Comparison of ENCODE assay signal across 15 cellular contexts in the genomic region with DNA sequence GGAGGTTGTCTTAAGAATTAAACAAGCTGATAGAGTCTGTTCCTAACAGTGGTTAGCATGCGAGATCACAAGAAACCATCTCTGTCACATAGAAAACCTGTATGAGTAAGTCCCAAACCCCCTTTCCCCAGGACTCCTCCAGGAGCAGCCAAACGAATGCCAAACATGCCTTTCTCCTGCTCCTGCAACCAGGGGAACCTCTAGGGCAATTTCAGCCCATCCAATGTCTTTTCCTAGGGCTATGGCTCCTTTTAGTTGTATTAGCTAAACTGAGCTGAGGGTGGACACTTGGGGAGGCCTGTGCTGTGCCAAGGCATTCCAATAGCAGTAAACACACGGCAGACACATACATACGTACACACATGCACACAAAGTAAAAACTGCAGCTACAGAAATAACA. TPM values are rescaled to one million over a fixed set of nuclear protein-coding genes. Genes with fewer than 3 reads are reported as not detected.
DNase-seq lines count a peak whose midpoint lies in the region; ATAC-seq, FAIRE-seq and TF ChIP-seq lines count a peak whose summit lies in the region.
"Had no signal": no experiment of that assay in that cellular context is flagged by ENCODE, and none has a peak within 500 bp of the region (broad histone marks: within the 10 kb centered on the region; RNA-seq: fewer than 3 reads in every experiment).

No MANE protein-coding gene starts in this region.

- no peaks in the 10 kb centered on the region for H3K9me3 Mint-ChIP-seq in activated naive CD8-positive, alpha-beta T cell (ENCODE audit: low read depth)

- H3K27ac Mint-ChIP-seq in activated naive CD8-positive, alpha-beta T cell, result peak overlapping the region; percentile 87

- H3K36me3 ChIP-seq in mesenchymal stem cell (ENCODE audit: control insufficient read depth in 1 of 2, insufficient read depth in 2 of 2, low read depth in 1 of 2, low read length in 2 of 2), result no peaks in the 10 kb centered on the region
- H3K36me3 ChIP-seq: ascending aorta, WERI-Rb-1 had no signal

- no peak for TF ChIP-seq RAD21 in A549 (conservative IDR thresholded peaks at IDR 0.05 in 1 of 2, IDR thresholded peaks at IDR 0.05 in 1 of 2)

- H3K4me1 ChIP-seq in A549, result peaks cover 62% of the 10 kb centered on the region
- peaks cover 6% of the 10 kb centered on the region for H3K4me1 ChIP-seq in mesenchymal stem cell (ENCODE audit: control insufficient read depth, insufficient read depth, low read depth, low read length)
- H3K4me1 ChIP-seq: BE2C, testis had no signal

- H2BK12ac ChIP-seq in mesenchymal stem cell (ENCODE audit: low read length in 2 of 2), result peak overlapping the region; percentile 87 to 90

- H3K36me3 Mint-ChIP-seq in activated naive CD8-positive, alpha-beta T cell, result no peaks in the 10 kb centered on the region

- no peak for TF ChIP-seq POLR2A in A549 (IDR thresholded peaks at IDR 0.05; ENCODE audit: low read length)

- peak overlapping the region; percentile 30 for H3K4me3 Mint-ChIP-seq in activated naive CD8-positive, alpha-beta T cell

- H4K8ac ChIP-seq in mesenchymal stem cell (ENCODE audit: low read length), result peak overlapping the region; percentile 56

- no peaks in the 10 kb centered on the region for H3K27me3 ChIP-seq in mesenchymal stem cell (ENCODE audit: control insufficient read depth in 1 of 2, insufficient read depth in 1 of 2, low read length in 2 of 2)
- H3K27me3 ChIP-seq: ascending aorta, BE2C, testis had no signal

- H2BK15ac ChIP-seq in mesenchymal stem cell (ENCODE audit: low read depth, poor library complexity, severe bottlenecking), result peak overlapping the region; percentile 89

- H3K18ac ChIP-seq in mesenchymal stem cell (ENCODE audit: low read depth in 1 of 2, low read length in 2 of 2), result peak overlapping the region; percentile 40 to 85

- no peak overlapping the region for H2BK5ac ChIP-seq in mesenchymal stem cell (ENCODE audit: low read depth, low read length, poor library complexity, severe bottlenecking)

- TF ChIP-seq EP300 in A549 (IDR thresholded peaks at IDR 0.05), result no peak

- H3K79me1 ChIP-seq in mesenchymal stem cell (replicated peaks; ENCODE audit: low read length, poor library complexity, severe bottlenecking), result no peaks in the 10 kb centered on the region

- no peak overlapping the region for H2AFZ ChIP-seq in mesenchymal stem cell (ENCODE audit: low read depth, low read length)
- H2AFZ ChIP-seq: parathyroid adenoma had no signal

- H3K27ac ChIP-seq in A549, result peak overlapping the region; percentile 90 to 94
- H3K27ac ChIP-seq in mesenchymal stem cell (ENCODE audit: low read length, poor library complexity, severe bottlenecking), result peak overlapping the region; percentile 21
- H3K27ac ChIP-seq: parathyroid adenoma, testis, WERI-Rb-1 had no signal

- FAIRE-seq in A549 (lab: Jason Lieb, UNC), result no peak

- H3K4me3 ChIP-seq in A549 (no peak overlapping the region), mesenchymal stem cell (ENCODE audit: insufficient read depth in 1 of 2, low read depth in 1 of 2, low read length in 2 of 2) (no peak overlapping the region)
- H3K4me3 ChIP-seq: ascending aorta, testis had no signal

- DNase-seq in A549 (ENCODE audit: low read depth in 1 of 2, low spot score in 1 of 2), result no peak
- DNase-seq in ELR (ENCODE audit: low read depth), result peak; percentile 31
- no peak for DNase-seq in mesenchymal stem cell
- no peak for DNase-seq in GM03348 (ENCODE audit: low spot score)
- DNase-seq: BE2C, DND-41, NCI-H1092 treated with DMSO at 0.1 percent for 48 hours, testis had no signal

- H3K27me3 Mint-ChIP-seq in activated naive CD8-positive, alpha-beta T cell, result no peaks in the 10 kb centered on the region

- peak overlapping the region; percentile 80 for H3K4me2 ChIP-seq in A549
- H3K4me2 ChIP-seq in mesenchymal stem cell (ENCODE audit: low read length, poor library complexity, severe bottlenecking), result no peak overlapping the region

- ATAC-seq in A549 (no peak; a peak in 1 of 6 replicates), HG02623 (IDR thresholded peaks at IDR 0.05; ENCODE audit: unreplicated experiment) (no peak), GM18861 (IDR thresholded peaks at IDR 0.05; ENCODE audit: unreplicated experiment) (no peak), GM19452 (IDR thresholded peaks at IDR 0.05; ENCODE audit: unreplicated experiment) (no peak)

- H3K9ac ChIP-seq in mesenchymal stem cell (ENCODE audit: low read length), result peak overlapping the region; percentile 47
- H3K9ac ChIP-seq: parathyroid adenoma had no signal

- no peak overlapping the region for H3K23ac ChIP-seq in mesenchymal stem cell (ENCODE audit: low read length in 2 of 2)

- H3K9me3 ChIP-seq in A549 (no peaks in the 10 kb centered on the region), mesenchymal stem cell (ENCODE audit: control insufficient read depth, low read length) (no peaks in the 10 kb centered on the region)
- H3K9me3 ChIP-seq: ascending aorta, BE2C, testis had no signal

- H3K4me1 Mint-ChIP-seq in activated naive CD8-positive, alpha-beta T cell (ENCODE audit: low read depth), result peaks cover 36% of the 10 kb centered on the region

- TF ChIP-seq CTCF in A549 (IDR thresholded peaks at IDR 0.05), result no peak

- CTCF ChIA-PET in A549 (lab: Yijun Ruan, JAX), result interaction anchor here (0.6 to 32.2 kb wide), 16 partner anchors 9 to 290 kb away, joined by 3 to 976 read pairs (median 4); a partner anchor contains a TSS

- 78% methylated on average over 4 of the region's 4 CpGs for WGBS in A549 (ENCODE audit: missing lambda C conversion rate)
- 74% methylated on average over 4 of the region's 4 CpGs for WGBS in mesenchymal stem cell

- H3K4ac ChIP-seq in mesenchymal stem cell (ENCODE audit: low read depth in 1 of 2, low read length in 2 of 2), result no peak overlapping the region

- H2BK120ac ChIP-seq in mesenchymal stem cell (ENCODE audit: low read depth, low read length), result no peak overlapping the region

- POLR2A ChIA-PET in A549 (lab: Yijun Ruan, JAX), result interaction anchor here (0.6 to 1.1 kb wide), 2 partner anchors 37 to 91 kb away, joined by 3 to 5 read pairs; a partner anchor contains a TSS

- H3K14ac ChIP-seq in mesenchymal stem cell (ENCODE audit: low read length in 2 of 2), result no peak overlapping the region

- H2AK5ac ChIP-seq in mesenchymal stem cell (ENCODE audit: low read length, severe bottlenecking), result peak overlapping the region; percentile 74

- peak overlapping the region; percentile 71 for H4K91ac ChIP-seq in mesenchymal stem cell (ENCODE audit: low read length)

TF ChIP-seq in A549, 52 proteins besides CTCF, POLR2A, EP300 and RAD21:
- TF ChIP-seq, protein P1, sequence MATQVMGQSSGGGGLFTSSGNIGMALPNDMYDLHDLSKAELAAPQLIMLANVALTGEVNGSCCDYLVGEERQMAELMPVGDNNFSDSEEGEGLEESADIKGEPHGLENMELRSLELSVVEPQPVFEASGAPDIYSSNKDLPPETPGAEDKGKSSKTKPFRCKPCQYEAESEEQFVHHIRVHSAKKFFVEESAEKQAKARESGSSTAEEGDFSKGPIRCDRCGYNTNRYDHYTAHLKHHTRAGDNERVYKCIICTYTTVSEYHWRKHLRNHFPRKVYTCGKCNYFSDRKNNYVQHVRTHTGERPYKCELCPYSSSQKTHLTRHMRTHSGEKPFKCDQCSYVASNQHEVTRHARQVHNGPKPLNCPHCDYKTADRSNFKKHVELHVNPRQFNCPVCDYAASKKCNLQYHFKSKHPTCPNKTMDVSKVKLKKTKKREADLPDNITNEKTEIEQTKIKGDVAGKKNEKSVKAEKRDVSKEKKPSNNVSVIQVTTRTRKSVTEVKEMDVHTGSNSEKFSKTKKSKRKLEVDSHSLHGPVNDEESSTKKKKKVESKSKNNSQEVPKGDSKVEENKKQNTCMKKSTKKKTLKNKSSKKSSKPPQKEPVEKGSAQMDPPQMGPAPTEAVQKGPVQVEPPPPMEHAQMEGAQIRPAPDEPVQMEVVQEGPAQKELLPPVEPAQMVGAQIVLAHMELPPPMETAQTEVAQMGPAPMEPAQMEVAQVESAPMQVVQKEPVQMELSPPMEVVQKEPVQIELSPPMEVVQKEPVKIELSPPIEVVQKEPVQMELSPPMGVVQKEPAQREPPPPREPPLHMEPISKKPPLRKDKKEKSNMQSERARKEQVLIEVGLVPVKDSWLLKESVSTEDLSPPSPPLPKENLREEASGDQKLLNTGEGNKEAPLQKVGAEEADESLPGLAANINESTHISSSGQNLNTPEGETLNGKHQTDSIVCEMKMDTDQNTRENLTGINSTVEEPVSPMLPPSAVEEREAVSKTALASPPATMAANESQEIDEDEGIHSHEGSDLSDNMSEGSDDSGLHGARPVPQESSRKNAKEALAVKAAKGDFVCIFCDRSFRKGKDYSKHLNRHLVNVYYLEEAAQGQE (IDR thresholded peaks at IDR 0.05), result no peak
- TF ChIP-seq MYC (IDR thresholded peaks at IDR 0.05; ENCODE audit: borderline replicate concordance, low read length), result no peak

RNA-seq across cellular contexts. Expression of a gene that starts 36.5 kb away (rescaled TPM):
- 16.0 and 21.2 TPM in 2 replicates for polyA plus RNA-seq in A549 (2011; rRNA removed)
- 6.5 and 8.5 TPM in 2 replicates for polyA plus RNA-seq in A549 (2012; cell fraction: cytosol; rRNA removed)
- polyA plus RNA-seq in A549 (2012; cell fraction: nucleus; rRNA removed), result 4.6 and 6.0 TPM in 2 replicates
- polyA plus RNA-seq in A549 (2017; fragmentation: RNase III; extraction: RNeasy Plus Mini Kit Qiagen cat#74134 plus additional on column Dnase treatment), result 13.1 to 18.5 TPM (median 15.7 TPM) in 3 replicates
- 27.4 and 28.2 TPM in 2 replicates for polyA minus RNA-seq in A549 (2011; rRNA and poly(A)+ RNA removed)
- 6.6 TPM for polyA plus RNA-seq in mesenchymal stem cell (2013, experiment 1 of 2)
- polyA plus RNA-seq in mesenchymal stem cell (2013, experiment 2 of 2), result 6.6 TPM
